In genomic region chr7:100867040-100867795, GRCh38 we compare ENCODE assay signal across 8 cellular contexts. TPM values are rescaled to one million over a fixed set of nuclear protein-coding genes. Genes with fewer than 3 reads are reported as not detected.
DNase-seq lines count a peak whose midpoint lies in the region; TF ChIP-seq lines count a peak whose summit lies in the region.

TRIP6 (plus strand) TSS chr7:100867387; CDS start chr7:100867498, 111 bp downstream.

- peaks cover 70% of the 10 kb centered on the region for H3K36me3 Mint-ChIP-seq in activated T-cell treated with anti-CD3 and anti-CD28 coated beads, Interleukin-2, amount 50 U/mL, for 24 hours (ENCODE audit: low read depth)
- H3K36me3 Mint-ChIP-seq in stimulated activated naive CD8-positive, alpha-beta T cell treated with anti-CD3 and anti-CD28 coated beads, Interleukin-15, Interleukin-2, amounts not matched to agents 100 ng/mL and 50 ng/mL, for 24 hours (ENCODE audit: low read depth), result peaks cover 23% of the 10 kb centered on the region

- H3K4me3 Mint-ChIP-seq in activated T-cell treated with anti-CD3 and anti-CD28 coated beads, Interleukin-2, amount 50 U/mL, for 24 hours, result peak within 1 kb of the TSS; percentile 91
- H3K4me3 Mint-ChIP-seq in stimulated activated naive CD8-positive, alpha-beta T cell treated with anti-CD3 and anti-CD28 coated beads, Interleukin-15, Interleukin-2, amounts not matched to agents 100 ng/mL and 50 ng/mL, for 24 hours, result peak within 1 kb of the TSS; percentile 92

- peak within 1 kb of the TSS; percentile 99 to 100 (median 99) for H3K27ac ChIP-seq in esophagus squamous epithelium
- peak within 1 kb of the TSS; percentile 99 for H3K27ac ChIP-seq in muscle layer of colon (ENCODE audit: low read depth, low read length)

- peak in 1 of 6 experiments; percentile 3 for TF ChIP-seq CTCF in esophagus squamous epithelium (IDR thresholded peaks at IDR 0.05)

- H3K36me3 ChIP-seq in esophagus squamous epithelium, result peaks cover 2 to 49% (median 11%) of the 10 kb centered on the region in 3 donors
- peaks cover 20% of the 10 kb centered on the region for H3K36me3 ChIP-seq in muscle layer of colon (ENCODE audit: insufficient read depth, low read length)

- 0 to 2% methylated on average over 19 to 20 of the region's 44 CpGs for WGBS in esophagus squamous epithelium, 2 donors

- H3K4me1 ChIP-seq in esophagus squamous epithelium (peaks cover 27 to 65% (median 31%) of the 10 kb centered on the region in 3 donors), muscle layer of colon (ENCODE audit: insufficient read depth, low read length) (peaks cover 25% of the 10 kb centered on the region)

- H3K27ac Mint-ChIP-seq in activated T-cell treated with anti-CD3 and anti-CD28 coated beads, Interleukin-2, amount 50 U/mL, for 24 hours, result peak within 1 kb of the TSS; percentile 96
- H3K27ac Mint-ChIP-seq in stimulated activated naive CD8-positive, alpha-beta T cell treated with anti-CD3 and anti-CD28 coated beads, Interleukin-15, Interleukin-2, amounts not matched to agents 100 ng/mL and 50 ng/mL, for 24 hours, result peak within 1 kb of the TSS; percentile 94

- peaks cover 28% of the 10 kb centered on the region for H3K4me1 Mint-ChIP-seq in activated T-cell treated with anti-CD3 and anti-CD28 coated beads, Interleukin-2, amount 50 U/mL, for 24 hours (ENCODE audit: low read depth)
- H3K4me1 Mint-ChIP-seq in stimulated activated naive CD8-positive, alpha-beta T cell treated with anti-CD3 and anti-CD28 coated beads, Interleukin-15, Interleukin-2, amounts not matched to agents 100 ng/mL and 50 ng/mL, for 24 hours (ENCODE audit: low read depth), result peaks cover 14% of the 10 kb centered on the region

- TF ChIP-seq POLR2A in GM19099 (IDR thresholded peaks at IDR 0.05; ENCODE audit: extremely low read depth, insufficient read length, low read depth), result peak; percentile 54
- peak in 2 of 4 donors; percentile 43 to 50 for TF ChIP-seq POLR2A in esophagus squamous epithelium (IDR thresholded peaks at IDR 0.05)

- H3K9me3 ChIP-seq in esophagus squamous epithelium, result no peaks in the 10 kb centered on the region
- no peaks in the 10 kb centered on the region for H3K9me3 ChIP-seq in muscle layer of colon (ENCODE audit: low read length)

- H3K9me3 Mint-ChIP-seq in activated T-cell treated with anti-CD3 and anti-CD28 coated beads, Interleukin-2, amount 50 U/mL, for 24 hours, result no peaks in the 10 kb centered on the region
- no peaks in the 10 kb centered on the region for H3K9me3 Mint-ChIP-seq in stimulated activated naive CD8-positive, alpha-beta T cell treated with anti-CD3 and anti-CD28 coated beads, Interleukin-15, Interleukin-2, amounts not matched to agents 100 ng/mL and 50 ng/mL, for 24 hours

- peak; percentile 79 for DNase-seq in 8988T
- peak; percentile 45 for DNase-seq in NCI-H1048 (lab: John Stamatoyannopoulos, UW)
- DNase-seq in activated T-cell treated with anti-CD3 and anti-CD28 coated beads, Interleukin-2, amount 50 U/mL, for 24 hours, result peak; percentile 83
- no peak for DNase-seq in esophagus squamous epithelium (lab: John Stamatoyannopoulos, UW)
- no peak for DNase-seq in NCI-H2107 treated with DMSO at 0.1 percent for 48 hours (lab: John Stamatoyannopoulos, UW; ENCODE audit: unreplicated experiment)

- peak within 1 kb of the TSS; percentile 91 for H3K9ac ChIP-seq in muscle layer of colon (ENCODE audit: low read length)

- intact Hi-C loops in esophagus squamous epithelium (cut with DNase I), result no loop called here

- H3K27me3 Mint-ChIP-seq in activated T-cell treated with anti-CD3 and anti-CD28 coated beads, Interleukin-2, amount 50 U/mL, for 24 hours, result no peaks in the 10 kb centered on the region
- H3K27me3 Mint-ChIP-seq in stimulated activated naive CD8-positive, alpha-beta T cell treated with anti-CD3 and anti-CD28 coated beads, Interleukin-15, Interleukin-2, amounts not matched to agents 100 ng/mL and 50 ng/mL, for 24 hours, result no peaks in the 10 kb centered on the region

- H3K27me3 ChIP-seq in esophagus squamous epithelium, result no peaks in the 10 kb centered on the region
- no peaks in the 10 kb centered on the region for H3K27me3 ChIP-seq in muscle layer of colon (ENCODE audit: control insufficient read depth in 1 of 2, insufficient read depth in 2 of 2, low read length in 2 of 2)

- H3K4me3 ChIP-seq in esophagus squamous epithelium (peak within 1 kb of the TSS; percentile 83 to 99 (median 92)), muscle layer of colon (ENCODE audit: low read depth in 1 of 2, low read length in 2 of 2) (peak within 1 kb of the TSS; percentile 81 to 90)

RNA-seq across cellular contexts. Expression of gene TRIP6, which starts in this region (rescaled TPM):
- total RNA-seq in esophagus squamous epithelium, result 100 to 1,000 TPM in 2 of 4 donors, 10 to 100 TPM in 2; 81.4 to 109 (median 93.7) TPM

Comparison
In these comparisons a context has a peak if more than half of its experiments do, and no peak if none do; other contexts are left out.
1. DNase-seq: peak in 8988T (single experiment), NCI-H1048 (single experiment) and activated T-cell treated with anti-CD3 and anti-CD28 coated beads, Interleukin-2, amount 50 U/mL, for 24 hours (single experiment); none in esophagus squamous epithelium (single experiment) and NCI-H2107 treated with DMSO at 0.1 percent for 48 hours (single experiment).